In the genomic region with DNA sequence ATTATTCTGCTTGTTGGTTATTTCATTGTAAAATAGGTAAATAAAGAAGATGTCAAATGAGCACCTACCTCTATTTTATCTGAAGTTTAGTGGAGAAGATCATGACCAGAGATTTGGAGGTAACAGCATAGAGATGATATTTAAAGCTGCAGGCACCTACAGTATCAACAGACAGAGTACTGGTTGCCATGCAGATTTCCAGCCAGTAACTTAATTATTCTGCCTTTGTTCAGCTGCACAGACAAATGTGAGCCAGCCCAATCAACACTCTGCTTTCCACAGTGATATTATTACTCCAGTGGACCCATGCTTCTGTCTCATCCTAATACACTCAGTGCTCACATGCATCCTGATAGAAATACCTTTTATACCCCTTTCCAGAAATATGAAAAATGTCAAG, we compare ENCODE assay signal across 1 cellular context.
A peak's percentile ranks its signal among the peaks of the same experiment; 100 is the strongest.
TF ChIP-seq lines count a peak whose summit lies in the region.

No MANE protein-coding gene starts in this region.

TF ChIP-seq in SK-N-SH, 30 proteins besides CTCF, POLR2A, EP300 and RAD21 (continued from another document):
- TF ChIP-seq RFX5 (IDR thresholded peaks at IDR 0.05; ENCODE audit: low read length) (peak; percentile 97), GATA2 (CRISPR knock-in tag; IDR thresholded peaks at IDR 0.05) (peak; percentile 58), NRF1 (IDR thresholded peaks at IDR 0.05; ENCODE audit: low read depth, low read length) (no peak), FOXM1 (IDR thresholded peaks at IDR 0.05; ENCODE audit: low read depth) (no peak), TEAD4 (IDR thresholded peaks at IDR 0.05; ENCODE audit: borderline replicate concordance, insufficient read depth) (no peak), YY1 (IDR thresholded peaks at IDR 0.05; ENCODE audit: low read depth) (no peak), POLR2AphosphoS5 (IDR thresholded peaks at IDR 0.05; ENCODE audit: low read depth, low read length) (no peak), MEF2A (IDR thresholded peaks at IDR 0.05; ENCODE audit: borderline replicate concordance, low read depth) (no peak), ELF1 (IDR thresholded peaks at IDR 0.05) (no peak), MXI1 (IDR thresholded peaks at IDR 0.05; ENCODE audit: low read depth, low read length) (peak; percentile 65; the same call in 1 of the 2 replicates), JUND (IDR thresholded peaks at IDR 0.05) (no peak), EZH2phosphoT487 (IDR thresholded peaks at IDR 0.05; ENCODE audit: borderline replicate concordance, low read depth) (no peak), RXRA (IDR thresholded peaks at IDR 0.05; ENCODE audit: borderline replicate concordance, low read depth) (no peak), TCF12 (IDR thresholded peaks at IDR 0.05) (no peak), SMC3 (IDR thresholded peaks at IDR 0.05; ENCODE audit: low read depth, low read length) (no peak)
- TF ChIP-seq, protein P1, sequence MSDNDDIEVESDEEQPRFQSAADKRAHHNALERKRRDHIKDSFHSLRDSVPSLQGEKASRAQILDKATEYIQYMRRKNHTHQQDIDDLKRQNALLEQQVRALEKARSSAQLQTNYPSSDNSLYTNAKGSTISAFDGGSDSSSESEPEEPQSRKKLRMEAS (IDR thresholded peaks at IDR 0.05; ENCODE audit: low read depth): no peak
- TF ChIP-seq, protein P2, sequence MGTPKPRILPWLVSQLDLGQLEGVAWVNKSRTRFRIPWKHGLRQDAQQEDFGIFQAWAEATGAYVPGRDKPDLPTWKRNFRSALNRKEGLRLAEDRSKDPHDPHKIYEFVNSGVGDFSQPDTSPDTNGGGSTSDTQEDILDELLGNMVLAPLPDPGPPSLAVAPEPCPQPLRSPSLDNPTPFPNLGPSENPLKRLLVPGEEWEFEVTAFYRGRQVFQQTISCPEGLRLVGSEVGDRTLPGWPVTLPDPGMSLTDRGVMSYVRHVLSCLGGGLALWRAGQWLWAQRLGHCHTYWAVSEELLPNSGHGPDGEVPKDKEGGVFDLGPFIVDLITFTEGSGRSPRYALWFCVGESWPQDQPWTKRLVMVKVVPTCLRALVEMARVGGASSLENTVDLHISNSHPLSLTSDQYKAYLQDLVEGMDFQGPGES (IDR thresholded peaks at IDR 0.05; ENCODE audit: low read depth, low read length): no peak
- TF ChIP-seq, protein P3, sequence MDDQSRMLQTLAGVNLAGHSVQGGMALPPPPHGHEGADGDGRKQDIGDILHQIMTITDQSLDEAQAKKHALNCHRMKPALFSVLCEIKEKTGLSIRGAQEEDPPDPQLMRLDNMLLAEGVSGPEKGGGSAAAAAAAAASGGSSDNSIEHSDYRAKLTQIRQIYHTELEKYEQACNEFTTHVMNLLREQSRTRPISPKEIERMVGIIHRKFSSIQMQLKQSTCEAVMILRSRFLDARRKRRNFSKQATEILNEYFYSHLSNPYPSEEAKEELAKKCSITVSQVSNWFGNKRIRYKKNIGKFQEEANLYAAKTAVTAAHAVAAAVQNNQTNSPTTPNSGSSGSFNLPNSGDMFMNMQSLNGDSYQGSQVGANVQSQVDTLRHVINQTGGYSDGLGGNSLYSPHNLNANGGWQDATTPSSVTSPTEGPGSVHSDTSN (IDR thresholded peaks at IDR 0.05): no peak
- TF ChIP-seq, protein P4, sequence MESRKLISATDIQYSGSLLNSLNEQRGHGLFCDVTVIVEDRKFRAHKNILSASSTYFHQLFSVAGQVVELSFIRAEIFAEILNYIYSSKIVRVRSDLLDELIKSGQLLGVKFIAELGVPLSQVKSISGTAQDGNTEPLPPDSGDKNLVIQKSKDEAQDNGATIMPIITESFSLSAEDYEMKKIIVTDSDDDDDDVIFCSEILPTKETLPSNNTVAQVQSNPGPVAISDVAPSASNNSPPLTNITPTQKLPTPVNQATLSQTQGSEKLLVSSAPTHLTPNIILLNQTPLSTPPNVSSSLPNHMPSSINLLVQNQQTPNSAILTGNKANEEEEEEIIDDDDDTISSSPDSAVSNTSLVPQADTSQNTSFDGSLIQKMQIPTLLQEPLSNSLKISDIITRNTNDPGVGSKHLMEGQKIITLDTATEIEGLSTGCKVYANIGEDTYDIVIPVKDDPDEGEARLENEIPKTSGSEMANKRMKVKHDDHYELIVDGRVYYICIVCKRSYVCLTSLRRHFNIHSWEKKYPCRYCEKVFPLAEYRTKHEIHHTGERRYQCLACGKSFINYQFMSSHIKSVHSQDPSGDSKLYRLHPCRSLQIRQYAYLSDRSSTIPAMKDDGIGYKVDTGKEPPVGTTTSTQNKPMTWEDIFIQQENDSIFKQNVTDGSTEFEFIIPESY (IDR thresholded peaks at IDR 0.05; ENCODE audit: borderline replicate concordance, low read depth): no peak
- TF ChIP-seq, protein P5, sequence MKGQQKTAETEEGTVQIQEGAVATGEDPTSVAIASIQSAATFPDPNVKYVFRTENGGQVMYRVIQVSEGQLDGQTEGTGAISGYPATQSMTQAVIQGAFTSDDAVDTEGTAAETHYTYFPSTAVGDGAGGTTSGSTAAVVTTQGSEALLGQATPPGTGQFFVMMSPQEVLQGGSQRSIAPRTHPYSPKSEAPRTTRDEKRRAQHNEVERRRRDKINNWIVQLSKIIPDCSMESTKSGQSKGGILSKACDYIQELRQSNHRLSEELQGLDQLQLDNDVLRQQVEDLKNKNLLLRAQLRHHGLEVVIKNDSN (IDR thresholded peaks at IDR 0.05; ENCODE audit: borderline replicate concordance, low read depth): no peak
